ENCODE assay signal across 8 cellular contexts in the genomic region with DNA sequence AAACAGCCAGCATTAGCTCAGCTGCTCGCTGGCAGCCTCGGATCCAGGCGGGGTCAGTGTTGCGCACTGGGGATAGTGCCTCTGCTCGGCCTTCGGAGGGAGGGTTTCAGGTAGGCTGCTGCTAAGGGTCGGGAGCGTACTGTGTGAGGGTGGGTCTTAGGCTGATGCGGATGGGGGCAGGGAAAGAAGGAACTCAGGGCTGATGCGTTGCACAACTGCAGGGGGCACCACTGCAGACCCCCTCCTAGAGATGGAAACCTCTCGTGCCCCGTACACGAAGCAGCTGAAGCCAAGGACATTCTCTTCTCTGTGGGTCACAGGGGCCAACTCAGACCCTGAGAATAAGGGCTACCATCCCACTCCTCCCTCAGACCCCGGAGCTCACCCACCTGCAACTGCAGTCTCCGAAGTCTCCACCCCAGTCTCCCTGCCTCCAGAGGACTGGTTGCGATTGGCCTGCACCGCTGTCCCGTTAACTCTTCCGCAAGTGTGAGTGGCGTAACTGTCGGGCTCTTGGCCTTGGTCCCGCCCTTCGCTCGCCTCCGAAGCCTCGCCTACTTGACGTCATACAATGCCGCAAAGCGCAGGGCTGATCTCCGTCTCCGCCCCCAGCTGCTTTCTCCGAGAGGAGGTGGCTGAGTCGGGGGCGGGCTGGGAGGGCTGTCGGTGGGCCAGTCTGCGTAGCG. TPM values are rescaled to one million over a fixed set of nuclear protein-coding genes. Genes with fewer than 3 reads are reported as not detected.
DNase-seq lines count a peak whose midpoint lies in the region; ATAC-seq, FAIRE-seq and TF ChIP-seq lines count a peak whose summit lies in the region.

A gene with protein sequence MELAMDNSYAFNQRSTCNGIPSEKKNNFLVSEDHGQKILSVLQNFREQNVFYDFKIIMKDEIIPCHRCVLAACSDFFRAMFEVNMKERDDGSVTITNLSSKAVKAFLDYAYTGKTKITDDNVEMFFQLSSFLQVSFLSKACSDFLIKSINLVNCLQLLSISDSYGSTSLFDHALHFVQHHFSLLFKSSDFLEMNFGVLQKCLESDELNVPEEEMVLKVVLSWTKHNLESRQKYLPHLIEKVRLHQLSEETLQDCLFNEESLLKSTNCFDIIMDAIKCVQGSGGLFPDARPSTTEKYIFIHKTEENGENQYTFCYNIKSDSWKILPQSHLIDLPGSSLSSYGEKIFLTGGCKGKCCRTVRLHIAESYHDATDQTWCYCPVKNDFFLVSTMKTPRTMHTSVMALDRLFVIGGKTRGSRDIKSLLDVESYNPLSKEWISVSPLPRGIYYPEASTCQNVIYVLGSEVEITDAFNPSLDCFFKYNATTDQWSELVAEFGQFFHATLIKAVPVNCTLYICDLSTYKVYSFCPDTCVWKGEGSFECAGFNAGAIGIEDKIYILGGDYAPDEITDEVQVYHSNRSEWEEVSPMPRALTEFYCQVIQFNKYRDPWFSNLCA (minus strand): TSS at position 425 of the 686 bp plus-strand sequence. CDS start 18,250 bp downstream, outside the sequence.

- H3K4me3 ChIP-seq in LNCaP clone FGC (ENCODE audit: low read depth, low read length) (peak within 1 kb of the TSS; percentile 98), fibroblast of mammary gland (ENCODE audit: control insufficient read depth, low read depth, low read length) (peak within 1 kb of the TSS; percentile 98)
- H3K4me3 ChIP-seq in naive thymus-derived CD4-positive, alpha-beta T cell (ENCODE audit: low read length): peak within 1 kb of the TSS; percentile 85

- no peaks in the 10 kb centered on the region for H3K9me3 ChIP-seq in naive thymus-derived CD4-positive, alpha-beta T cell (ENCODE audit: control insufficient read depth in 2 of 3, low read length in 3 of 3)

- DNase-seq in ELF-1 (ENCODE audit: low read depth, low spot score) (peak; percentile 99), H54 (ENCODE audit: insufficient read length, low spot score) (peak; percentile 60), LNCaP clone FGC (ENCODE audit: low read depth) (peak; percentile 98), RPMI8226 (peak; percentile 100), fibroblast of mammary gland (ENCODE audit: low read depth) (peak; percentile 99)
- peak; percentile 98 for DNase-seq in activated T-helper 2 cell treated with anti-CD3 and anti-CD28 coated beads, Interferon-gamma antibody, Interleukin-2, Interleukin-4, amounts not matched to agents 10 μg/mL and 5 μg/mL and 100 μg/mL, durations not matched to agents 14 hours and 24 hours and 36 hours (ENCODE audit: low spot score)
- peak; percentile 90 to 99 (median 98) for DNase-seq in naive thymus-derived CD4-positive, alpha-beta T cell

- POLR2A ChIA-PET in naive thymus-derived CD4-positive, alpha-beta T cell (lab: Charles Lee): interaction anchor here (0.9 to 1.3 kb wide), 2 partner anchors 54 to 62 kb away, joined by 4 to 5 read pairs; no protein-coding TSS in a partner anchor

- peaks cover 29 to 35% of the 10 kb centered on the region in 2 donors for H3K4me1 ChIP-seq in naive thymus-derived CD4-positive, alpha-beta T cell (ENCODE audit: control insufficient read depth in 2 of 2, insufficient read depth in 2 of 2, low read length in 2 of 2)

- H3K4me3 Mint-ChIP-seq in activated T-helper 2 cell treated with anti-CD3 and anti-CD28 coated beads, Interferon-gamma antibody, Interleukin-2, Interleukin-4, amounts not matched to agents 10 μg/mL and 5 μg/mL and 100 μg/mL, durations not matched to agents 14 hours and 24 hours and 36 hours (ENCODE audit: low read depth): peak within 1 kb of the TSS; percentile 92
- H3K4me3 Mint-ChIP-seq in naive thymus-derived CD4-positive, alpha-beta T cell: peak within 1 kb of the TSS; percentile 95 to 100 (median 98)
- peak within 1 kb of the TSS; percentile 96 for H3K4me3 Mint-ChIP-seq in stimulated activated memory B cell treated with anti-CD40 and anti-IgM and Interleukin-4, amounts not matched to agents 10 μg/mL and 1 μg/mL and 100 μg/mL, for 72 hours

- peaks cover 39% of the 10 kb centered on the region for H3K36me3 Mint-ChIP-seq in activated T-helper 2 cell treated with anti-CD3 and anti-CD28 coated beads, Interferon-gamma antibody, Interleukin-2, Interleukin-4, amounts not matched to agents 10 μg/mL and 5 μg/mL and 100 μg/mL, durations not matched to agents 14 hours and 24 hours and 36 hours (ENCODE audit: low read depth)
- H3K36me3 Mint-ChIP-seq in naive thymus-derived CD4-positive, alpha-beta T cell: peaks cover 5 to 22% (median 11%) of the 10 kb centered on the region in 5 donors
- H3K36me3 Mint-ChIP-seq in stimulated activated memory B cell treated with anti-CD40 and anti-IgM and Interleukin-4, amounts not matched to agents 10 μg/mL and 1 μg/mL and 100 μg/mL, for 72 hours: peaks cover 10% of the 10 kb centered on the region

- peak; percentile 95 for FAIRE-seq in H54 (lab: Jason Lieb, UNC)

- peak within 1 kb of the TSS; percentile 90 for H3K27ac Mint-ChIP-seq in activated T-helper 2 cell treated with anti-CD3 and anti-CD28 coated beads, Interferon-gamma antibody, Interleukin-2, Interleukin-4, amounts not matched to agents 10 μg/mL and 5 μg/mL and 100 μg/mL, durations not matched to agents 14 hours and 24 hours and 36 hours
- H3K27ac Mint-ChIP-seq in naive thymus-derived CD4-positive, alpha-beta T cell: peak within 1 kb of the TSS; percentile 91 to 99 (median 98)
- H3K27ac Mint-ChIP-seq in stimulated activated memory B cell treated with anti-CD40 and anti-IgM and Interleukin-4, amounts not matched to agents 10 μg/mL and 1 μg/mL and 100 μg/mL, for 72 hours: peak within 1 kb of the TSS; percentile 84

- ATAC-seq in naive thymus-derived CD4-positive, alpha-beta T cell: peak; percentile 93
- ATAC-seq in stimulated activated memory B cell treated with anti-CD40 and anti-IgM and Interleukin-4, amounts not matched to agents 10 μg/mL and 1 μg/mL and 100 μg/mL, for 72 hours: peak; percentile 99

- H3K4me1 Mint-ChIP-seq in activated T-helper 2 cell treated with anti-CD3 and anti-CD28 coated beads, Interferon-gamma antibody, Interleukin-2, Interleukin-4, amounts not matched to agents 10 μg/mL and 5 μg/mL and 100 μg/mL, durations not matched to agents 14 hours and 24 hours and 36 hours (ENCODE audit: low read depth): peaks cover 47% of the 10 kb centered on the region
- H3K4me1 Mint-ChIP-seq in naive thymus-derived CD4-positive, alpha-beta T cell: peaks cover 34 to 76% (median 69%) of the 10 kb centered on the region in 7 donors
- peaks cover 51% of the 10 kb centered on the region for H3K4me1 Mint-ChIP-seq in stimulated activated memory B cell treated with anti-CD40 and anti-IgM and Interleukin-4, amounts not matched to agents 10 μg/mL and 1 μg/mL and 100 μg/mL, for 72 hours

- H3K9me3 Mint-ChIP-seq in activated T-helper 2 cell treated with anti-CD3 and anti-CD28 coated beads, Interferon-gamma antibody, Interleukin-2, Interleukin-4, amounts not matched to agents 10 μg/mL and 5 μg/mL and 100 μg/mL, durations not matched to agents 14 hours and 24 hours and 36 hours: no peaks in the 10 kb centered on the region
- H3K9me3 Mint-ChIP-seq in naive thymus-derived CD4-positive, alpha-beta T cell: no peaks in the 10 kb centered on the region
- H3K9me3 Mint-ChIP-seq in stimulated activated memory B cell treated with anti-CD40 and anti-IgM and Interleukin-4, amounts not matched to agents 10 μg/mL and 1 μg/mL and 100 μg/mL, for 72 hours: no peaks in the 10 kb centered on the region

- peaks cover 0 to 20% (median 4%) of the 10 kb centered on the region in 3 experiments for H3K36me3 ChIP-seq in naive thymus-derived CD4-positive, alpha-beta T cell (ENCODE audit: control insufficient read depth in 2 of 3, insufficient read depth in 3 of 3, low read length in 3 of 3)

- CTCF ChIA-PET in naive thymus-derived CD4-positive, alpha-beta T cell (lab: Charles Lee): interaction anchor here (0.9 to 1.1 kb wide), 2 partner anchors 11 to 15 kb away, joined by 3 to 5 read pairs; no protein-coding TSS in a partner anchor

- peak; percentile 54 for TF ChIP-seq CTCF in LNCaP clone FGC (IDR thresholded peaks at IDR 0.05; ENCODE audit: control insufficient read depth, extremely low read depth, insufficient read depth)
- TF ChIP-seq CTCF in fibroblast of mammary gland (conservative IDR thresholded peaks at IDR 0.05; ENCODE audit: control insufficient read depth, insufficient read depth, low read depth, low read length): peak; percentile 25

- H3K27me3 Mint-ChIP-seq in activated T-helper 2 cell treated with anti-CD3 and anti-CD28 coated beads, Interferon-gamma antibody, Interleukin-2, Interleukin-4, amounts not matched to agents 10 μg/mL and 5 μg/mL and 100 μg/mL, durations not matched to agents 14 hours and 24 hours and 36 hours (ENCODE audit: low read depth): no peaks in the 10 kb centered on the region
- H3K27me3 Mint-ChIP-seq in naive thymus-derived CD4-positive, alpha-beta T cell: no peaks in the 10 kb centered on the region
- no peaks in the 10 kb centered on the region for H3K27me3 Mint-ChIP-seq in stimulated activated memory B cell treated with anti-CD40 and anti-IgM and Interleukin-4, amounts not matched to agents 10 μg/mL and 1 μg/mL and 100 μg/mL, for 72 hours

- H3K27ac ChIP-seq in naive thymus-derived CD4-positive, alpha-beta T cell (ENCODE audit: low read depth, low read length): peak within 1 kb of the TSS; percentile 91

- intact Hi-C loops in activated T-helper 2 cell treated with anti-CD3 and anti-CD28 coated beads, Interferon-gamma antibody, Interleukin-2, Interleukin-4, amounts not matched to agents 10 μg/mL and 5 μg/mL and 100 μg/mL, durations not matched to agents 14 hours and 24 hours and 36 hours (cut with micrococcal nuclease): loop anchor here (1.0 kb wide), 3 partner anchors 14 to 55 kb away; partner anchors contain the start of gene MSANTD4
- intact Hi-C loops in naive thymus-derived CD4-positive, alpha-beta T cell (cut with micrococcal nuclease): loop anchor here (1.0 to 10.0 kb wide), 12 partner anchors 8 to 1932 kb away; partner anchors contain the start of genes ALKBH8 (in 2 of the 2), CARD16 (in 2 of the 2), CWF19L2 (in 2 of the 2) and MSANTD4 (in 2 of the 2)

- no peaks in the 10 kb centered on the region for H3K27me3 ChIP-seq in naive thymus-derived CD4-positive, alpha-beta T cell (ENCODE audit: control insufficient read depth in 2 of 2, insufficient read depth in 2 of 2, low read length in 2 of 2)

- 0 out of 2 replicates have a peak, but pooled peaks have one; percentile 18 for TF ChIP-seq POLR2A in H54 (IDR thresholded peaks at IDR 0.05; ENCODE audit: low read depth, low read length)

RNA-seq across cellular contexts. Expression of the gene that starts here (rescaled TPM):
- 6.4 and 8.9 TPM in 2 replicates for total RNA-seq in activated T-helper 2 cell treated with anti-CD3 and anti-CD28 coated beads, Interferon-gamma antibody, Interleukin-2, Interleukin-4, amounts not matched to agents 10 μg/mL and 5 μg/mL and 100 μg/mL, durations not matched to agents 14 hours and 24 hours and 36 hours
- 10 to 100 TPM in 2 of 5 experiments, 1 to 10 TPM in 3; 5.1 to 16.6 (median 7.3) TPM for total RNA-seq in naive thymus-derived CD4-positive, alpha-beta T cell
- 1 to 10 TPM; 3.4 to 6.7 TPM for polyA plus RNA-seq in naive thymus-derived CD4-positive, alpha-beta T cell

Comparison
In these comparisons a context has a peak if more than half of its experiments do, and no peak if none do; other contexts are left out.
1. Peak in every context shown above with its lines: DNase-seq, ATAC-seq, H3K4me3 ChIP-seq and H3K27ac ChIP-seq.